8 cellular contexts compared by ENCODE assay signal in genomic region chr12:108561852-108562347, GRCh38. TPM values are rescaled to one million over a fixed set of nuclear protein-coding genes. Genes with fewer than 3 reads are reported as not detected.
A peak's percentile ranks its signal among the peaks of the same experiment; 100 is the strongest.
DNase-seq lines count a peak whose midpoint lies in the region; ATAC-seq, FAIRE-seq and TF ChIP-seq lines count a peak whose summit lies in the region.

No MANE protein-coding gene starts in this region.

- 1% methylated on average over 20 of the region's 20 CpGs for WGBS in heart right ventricle, 2 donors
- 0 to 1% (median 1%) methylated on average over 20 of the region's 20 CpGs for WGBS in small intestine, 3 donors

- no peaks in the 10 kb centered on the region for H3K9me3 ChIP-seq in heart right ventricle
- no peaks in the 10 kb centered on the region for H3K9me3 ChIP-seq in left ventricle myocardium inferior (replicated peaks)
- no peaks in the 10 kb centered on the region for H3K9me3 ChIP-seq in small intestine (ENCODE audit: control insufficient read depth, low read depth)

- H3K36me3 ChIP-seq in heart right ventricle: peaks cover 0 to 46% (median 27%) of the 10 kb centered on the region in 9 donors
- H3K36me3 ChIP-seq in left ventricle myocardium inferior: peaks cover 31% of the 10 kb centered on the region
- H3K36me3 ChIP-seq in small intestine (ENCODE audit: control insufficient read depth in 2 of 2, insufficient read depth in 2 of 2, low read length in 2 of 2): peaks cover 8 to 10% of the 10 kb centered on the region in 2 donors

- H3K4me1 ChIP-seq in heart right ventricle (peaks cover 5 to 80% (median 74%) of the 10 kb centered on the region in 9 donors), left ventricle myocardium inferior (peaks cover 93% of the 10 kb centered on the region), small intestine (ENCODE audit: control insufficient read depth in 2 of 2, insufficient read depth in 1 of 2, low read depth in 1 of 2, low read length in 1 of 2) (peaks cover 6 to 12% of the 10 kb centered on the region in 2 donors)

- DNase-seq in heart right ventricle (no peak), cardiac septum (ENCODE audit: low spot score) (no peak), left ventricle myocardium inferior (no peak), small intestine (no peak), NCI-H1048 (lab: John Stamatoyannopoulos, UW) (no peak), 8988T (no peak)

- H3K27me3 ChIP-seq in heart right ventricle: no peaks in the 10 kb centered on the region
- no peaks in the 10 kb centered on the region for H3K27me3 ChIP-seq in left ventricle myocardium inferior (ENCODE audit: low read depth)
- H3K27me3 ChIP-seq in small intestine (ENCODE audit: control insufficient read depth in 2 of 2, insufficient read depth in 2 of 2, low read length in 2 of 2): no peaks in the 10 kb centered on the region

- H3K27ac ChIP-seq in heart right ventricle (peak overlapping the region in 9 of 10 donors; percentile 78 to 97 (median 91)), VCaP (peak overlapping the region; percentile 93), left ventricle myocardium inferior (replicated peaks) (peak overlapping the region; percentile 90), small intestine (ENCODE audit: low read depth in 1 of 2, low read length in 1 of 2) (peak overlapping the region; percentile 24 to 78)

- H3K4me3 ChIP-seq in heart right ventricle: peak overlapping the region; percentile 57 to 99 (median 88)
- peak overlapping the region; percentile 89 for H3K4me3 ChIP-seq in left ventricle myocardium inferior
- H3K4me3 ChIP-seq in small intestine (ENCODE audit: low read depth in 1 of 2, low read length in 2 of 2): peak overlapping the region in 1 of 2 donors; percentile 55

- ATAC-seq in heart right ventricle (peak in 5 of 8 donors; percentile 0 to 1 (median 0)), GM18519 (IDR thresholded peaks at IDR 0.05; ENCODE audit: low FRiP score, unreplicated experiment) (no peak)

- TF ChIP-seq CTCF in heart right ventricle (IDR thresholded peaks at IDR 0.05) (no peak), VCaP (conservative IDR thresholded peaks at IDR 0.05) (no peak), left ventricle myocardium inferior (IDR thresholded peaks at IDR 0.05; ENCODE audit: borderline replicate concordance) (no peak)

- intact Hi-C loops in heart right ventricle (cut with DNase I): loop anchor here in 9 of 10 donors (2.0 to 10.0 kb wide), 14 partner anchors 55 to 533 kb away; partner anchors contain the start of genes ALKBH2 (in 7 of the 9), SSH1 (in 4 of the 9), CORO1C (in 2 of the 9) and UNG (in 1 of the 9)
- intact Hi-C loops in cardiac septum (cut with DNase I): loop anchor here (2.0 to 5.0 kb wide), 3 partner anchors 241 to 385 kb away; partner anchors contain the start of gene SSH1
- intact Hi-C loops in left ventricle myocardium inferior (cut with micrococcal nuclease): no loop called here

- no peak for FAIRE-seq in small intestine (lab: Jason Lieb, UNC)

RNA-seq across cellular contexts. Expression of gene ISCU, which starts 0.5 kb away (rescaled TPM):
- total RNA-seq in heart right ventricle: 100 to 1,000 TPM; 321 to 630 (median 522) TPM
- 100 to 1,000 TPM; 164 to 215 TPM for polyA plus RNA-seq in heart right ventricle
- 432 TPM for total RNA-seq in cardiac septum
- 560 TPM for total RNA-seq in left ventricle myocardium inferior
- 100 to 1,000 TPM; 112 to 178 (median 153) TPM for polyA plus RNA-seq in small intestine

RNA-seq across cellular contexts. Expression of gene SART3, which starts 0.9 kb away (rescaled TPM):
- total RNA-seq in heart right ventricle (10 to 100 TPM; 20.7 to 38.0 (median 25.2) TPM), cardiac septum (29.2 TPM), left ventricle myocardium inferior (24.9 TPM)
- polyA plus RNA-seq in heart right ventricle (10 to 100 TPM; 13.5 to 18.3 TPM), small intestine (10 to 100 TPM; 15.9 to 19.8 (median 19.5) TPM)

RNA-seq across cellular contexts. Expression of gene TMEM119, which starts 36.0 kb away (rescaled TPM):
- total RNA-seq in heart right ventricle (1 to 10 TPM in 8 of 10 donors, under 1 TPM in 2; 0.57 to 6.9 (median 2.0) TPM), cardiac septum (3.4 TPM), left ventricle myocardium inferior (1.3 TPM)
- polyA plus RNA-seq in heart right ventricle (1 to 10 TPM; 1.0 to 2.2 TPM), small intestine (1 to 10 TPM in 2 of 3 donors, under 1 TPM in 1; 0.67 to 6.9 (median 5.1) TPM)

RNA-seq across cellular contexts. Expression of gene FICD, which starts 46.8 kb away (rescaled TPM):
- total RNA-seq in heart right ventricle: 1 to 10 TPM; 2.1 to 4.4 (median 2.8) TPM
- 1 to 10 TPM; 2.1 to 3.7 TPM for polyA plus RNA-seq in heart right ventricle
- 3.8 TPM for total RNA-seq in cardiac septum
- total RNA-seq in left ventricle myocardium inferior: 4.2 TPM
- polyA plus RNA-seq in small intestine: 1 to 10 TPM in 1 of 3 donors, under 1 TPM in 2; 0.81 to 2.2 (median 0.89) TPM
